Comparison of ENCODE assay signal across 8 cellular contexts in the genomic region with DNA sequence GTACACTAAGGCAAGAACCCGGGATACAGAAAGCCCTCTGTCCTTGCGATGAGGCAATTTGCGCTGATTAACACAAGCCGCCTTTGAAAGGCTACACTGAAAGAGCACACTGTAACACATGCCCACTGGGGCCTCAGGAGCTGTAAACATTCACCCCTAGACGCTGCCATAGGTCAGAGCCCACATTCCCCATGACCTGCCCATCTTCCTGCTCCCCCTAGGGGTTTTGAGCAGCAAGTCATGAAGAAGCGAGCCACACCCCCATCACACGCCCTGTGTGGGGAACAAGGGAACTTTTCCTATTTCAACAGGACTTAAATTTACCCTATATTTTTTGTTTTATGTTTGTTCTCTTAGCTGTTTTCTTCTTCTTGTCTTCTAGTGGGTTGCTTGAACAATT. TPM values are rescaled to one million over a fixed set of nuclear protein-coding genes. Genes with fewer than 3 reads are reported as not detected.
DNase-seq lines count a peak whose midpoint lies in the region; ATAC-seq and TF ChIP-seq lines count a peak whose summit lies in the region.

No MANE protein-coding gene starts in this region.

- no peak for TF ChIP-seq CTCF in MCF 10A (IDR thresholded peaks at IDR 0.05; ENCODE audit: unreplicated experiment)
- peak in 1 of 2 donors; percentile 25 for TF ChIP-seq CTCF in mammary epithelial cell (conservative IDR thresholded peaks at IDR 0.05 in 1 of 2, IDR thresholded peaks at IDR 0.05 in 1 of 2; ENCODE audit: extremely low read depth in 1 of 2, insufficient read depth in 1 of 2, low read depth in 1 of 2, low read length in 2 of 2)
- peak; percentile 44; the same call in 1 of the 2 replicates for TF ChIP-seq CTCF in PC-3 (conservative IDR thresholded peaks at IDR 0.05; ENCODE audit: low read depth, low read length)
- TF ChIP-seq CTCF in testis (IDR thresholded peaks at IDR 0.05): no peak
- no peak for TF ChIP-seq CTCF in omental fat pad (IDR thresholded peaks at IDR 0.05)

- H2AFZ ChIP-seq in mammary epithelial cell (ENCODE audit: low read depth, low read length) (no peak overlapping the region), PC-3 (ENCODE audit: low read length) (no peak overlapping the region)

- no peaks in the 10 kb centered on the region for H3K27me3 ChIP-seq in mammary epithelial cell (ENCODE audit: insufficient read depth, low read length)
- H3K27me3 ChIP-seq in PC-3 (ENCODE audit: low read length): no peaks in the 10 kb centered on the region
- no peaks in the 10 kb centered on the region for H3K27me3 ChIP-seq in testis

- dilution Hi-C loops in mammary epithelial cell (cut with HindIII; ENCODE audit: low sequenced_read_pairs): no loop called here

- no peak for TF ChIP-seq POLR2A in testis (IDR thresholded peaks at IDR 0.05)

- H3K36me3 Mint-ChIP-seq in MCF 10A (ENCODE audit: insufficient read depth, unreplicated experiment): no peaks in the 10 kb centered on the region
- H3K36me3 Mint-ChIP-seq in stimulated activated memory B cell treated with anti-CD40 and anti-IgM and Interleukin-4, amounts not matched to agents 10 μg/mL and 1 μg/mL and 100 μg/mL, for 72 hours: no peaks in the 10 kb centered on the region

- WGBS in mammary epithelial cell (ENCODE audit: low coverage, missing lambda C conversion rate): 73% methylated on average over 3 of the region's 7 CpGs
- 54 to 57% methylated on average over 5 to 7 of the region's 7 CpGs for WGBS in testis, 2 donors

- H3K79me2 ChIP-seq in mammary epithelial cell (ENCODE audit: insufficient read depth, low read length) (no peaks in the 10 kb centered on the region), PC-3 (ENCODE audit: low read length) (no peaks in the 10 kb centered on the region)

- in situ Hi-C loops in mammary epithelial cell (cut with MboI; ENCODE audit: low sequenced_read_pairs in 2 of 2): no loop called here

- POLR2A ChIA-PET in MCF 10A (lab: Yijun Ruan, JAX): no interaction called here
- POLR2A ChIA-PET in PC-3 (lab: Charles Lee; ENCODE audit: unreplicated experiment): no interaction called here

- no peaks in the 10 kb centered on the region for H4K20me1 ChIP-seq in mammary epithelial cell (ENCODE audit: insufficient read depth, low read length)
- no peaks in the 10 kb centered on the region for H4K20me1 ChIP-seq in PC-3 (ENCODE audit: low read length)

- H3F3A ChIP-seq in PC-3 (ENCODE audit: low read length, unreplicated experiment): no peaks in the 10 kb centered on the region

- no peaks in the 10 kb centered on the region for H3K4me1 Mint-ChIP-seq in MCF 10A (ENCODE audit: insufficient read depth, unreplicated experiment)
- H3K4me1 Mint-ChIP-seq in stimulated activated memory B cell treated with anti-CD40 and anti-IgM and Interleukin-4, amounts not matched to agents 10 μg/mL and 1 μg/mL and 100 μg/mL, for 72 hours: no peaks in the 10 kb centered on the region

- H3K36me3 ChIP-seq in mammary epithelial cell (ENCODE audit: insufficient read depth, low read length) (no peaks in the 10 kb centered on the region), PC-3 (ENCODE audit: low read depth, low read length) (no peaks in the 10 kb centered on the region), testis (ENCODE audit: low read depth, missing control alignments) (no peaks in the 10 kb centered on the region)

- no peak overlapping the region for H3K27ac ChIP-seq in mammary epithelial cell (ENCODE audit: insufficient read depth, low read depth, low read length)
- no peak overlapping the region for H3K27ac ChIP-seq in PC-3 (ENCODE audit: low read length)
- H3K27ac ChIP-seq in testis: no peak overlapping the region

- H3K4me3 ChIP-seq in mammary epithelial cell (replicated peaks in 1 of 3; ENCODE audit: insufficient read depth in 1 of 3, low read depth in 2 of 3, low read length in 3 of 3): no peak overlapping the region
- no peak overlapping the region for H3K4me3 ChIP-seq in PC-3 (ENCODE audit: low read length)
- H3K4me3 ChIP-seq in testis: no peak overlapping the region

- H3K9me3 Mint-ChIP-seq in MCF 10A (ENCODE audit: unreplicated experiment): no peaks in the 10 kb centered on the region
- H3K9me3 Mint-ChIP-seq in stimulated activated memory B cell treated with anti-CD40 and anti-IgM and Interleukin-4, amounts not matched to agents 10 μg/mL and 1 μg/mL and 100 μg/mL, for 72 hours: peaks cover 3% of the 10 kb centered on the region

- CTCF ChIA-PET in MCF 10A (lab: Yijun Ruan, JAX) (interaction anchor here (1.0 kb wide), 2 partner anchors 370 to 372 kb away, joined by 3 read pairs; no protein-coding TSS in a partner anchor), mammary epithelial cell (lab: Charles Lee; ENCODE audit: low non-redundant PET) (no interaction called here), PC-3 (lab: Charles Lee) (no interaction called here)

- ATAC-seq in HG02798 (IDR thresholded peaks at IDR 0.05; ENCODE audit: poor library complexity, unreplicated experiment): peak; percentile 93
- peak; percentile 29; the same call in 1 of the 2 replicates for ATAC-seq in PC-3
- peak; percentile 39 for ATAC-seq in stimulated activated memory B cell treated with anti-CD40 and anti-IgM and Interleukin-4, amounts not matched to agents 10 μg/mL and 1 μg/mL and 100 μg/mL, for 72 hours
- ATAC-seq in omental fat pad (ENCODE audit: low FRiP score): no peak

- H3K4me1 ChIP-seq in mammary epithelial cell (ENCODE audit: insufficient read depth, low read length): no peaks in the 10 kb centered on the region
- peaks cover 22% of the 10 kb centered on the region for H3K4me1 ChIP-seq in PC-3 (ENCODE audit: insufficient read depth, low read length)
- H3K4me1 ChIP-seq in testis: no peaks in the 10 kb centered on the region

- no peaks in the 10 kb centered on the region for H3K9me2 ChIP-seq in PC-3 (replicated peaks; ENCODE audit: low read length)

- peak; percentile 45 for DNase-seq in MCF 10A (ENCODE audit: unreplicated experiment)
- no peak for DNase-seq in mammary epithelial cell
- peak; percentile 13 for DNase-seq in PC-3
- DNase-seq in testis: no peak
- no peak for DNase-seq in omental fat pad (ENCODE audit: low spot score)
- DNase-seq in central memory CD4-positive, alpha-beta T cell: no peak

- no peak overlapping the region for H3K4me2 ChIP-seq in mammary epithelial cell (ENCODE audit: insufficient read depth, low read depth, low read length)
- H3K4me2 ChIP-seq in PC-3 (ENCODE audit: low read length): no peak overlapping the region

- H3K27me3 Mint-ChIP-seq in MCF 10A (ENCODE audit: insufficient read depth, unreplicated experiment): no peaks in the 10 kb centered on the region
- peaks cover 8% of the 10 kb centered on the region for H3K27me3 Mint-ChIP-seq in stimulated activated memory B cell treated with anti-CD40 and anti-IgM and Interleukin-4, amounts not matched to agents 10 μg/mL and 1 μg/mL and 100 μg/mL, for 72 hours

- H3K9me3 ChIP-seq in mammary epithelial cell (replicated peaks; ENCODE audit: insufficient read depth, low read length) (no peaks in the 10 kb centered on the region), PC-3 (ENCODE audit: low read length) (no peaks in the 10 kb centered on the region), testis (no peaks in the 10 kb centered on the region)

- H3K9ac ChIP-seq in mammary epithelial cell (ENCODE audit: insufficient read depth, low read length): no peak overlapping the region
- no peak overlapping the region for H3K9ac ChIP-seq in PC-3 (ENCODE audit: low read length)

- intact Hi-C loops in MCF 10A (cut with micrococcal nuclease): no loop called here
- intact Hi-C loops in mammary epithelial cell (cut with micrococcal nuclease): no loop called here
- intact Hi-C loops in PC-3 (cut with micrococcal nuclease): no loop called here
- intact Hi-C loops in testis (cut with DNase I; ENCODE audit: low total_unique reads): no loop called here

- H3K27ac Mint-ChIP-seq in MCF 10A (ENCODE audit: low read depth, unreplicated experiment): no peak overlapping the region
- H3K27ac Mint-ChIP-seq in stimulated activated memory B cell treated with anti-CD40 and anti-IgM and Interleukin-4, amounts not matched to agents 10 μg/mL and 1 μg/mL and 100 μg/mL, for 72 hours: no peak overlapping the region

- H3K4me3 Mint-ChIP-seq in MCF 10A (ENCODE audit: unreplicated experiment): no peak overlapping the region
- H3K4me3 Mint-ChIP-seq in stimulated activated memory B cell treated with anti-CD40 and anti-IgM and Interleukin-4, amounts not matched to agents 10 μg/mL and 1 μg/mL and 100 μg/mL, for 72 hours: no peak overlapping the region

- BruUV-seq in MCF 10A (replicated peaks; lab: Mats Ljungman, UMichigan) (no TSS peak), mammary epithelial cell (replicated peaks; lab: Mats Ljungman, UMichigan) (no TSS peak), PC-3 (replicated peaks; lab: Mats Ljungman, UMichigan) (no TSS peak)

RNA-seq across cellular contexts. Expression of a gene that starts 47.8 kb away (rescaled TPM):
- total RNA-seq in MCF 10A (2022) (not detected in 2 replicates), mammary epithelial cell (under 1 TPM in 1 of 2 donors, not detected in 1; under 0.01 TPM), PC-3 (2014; rRNA removed) (under 0.01 TPM in 1 of 2 replicates, not detected in the other), testis (1 to 10 TPM in 1 of 2 donors, under 1 TPM in 1; 0.68 to 1.1 TPM), omental fat pad (under 1 TPM in 3 of 4 donors, not detected in 1; 0.09 to 0.16 (median 0.12) TPM)
- polyA plus RNA-seq in mammary epithelial cell (not detected), testis (ENCODE audit: insufficient read depth, low read depth, low replicate concordance) (2.2 TPM)
- polyA minus RNA-seq in mammary epithelial cell: not detected

Comparison
In these comparisons a context has a peak if more than half of its experiments do, and no peak if none do; other contexts are left out.
1. DNase-seq: peak in MCF 10A (single experiment) and PC-3 (single experiment); none in mammary epithelial cell (single experiment), testis (single experiment), omental fat pad (single experiment) and central memory CD4-positive, alpha-beta T cell (single experiment).